In genomic region chr4:25031077-25031606, GRCh38 we compare ENCODE assay signal across 9 cellular contexts. TPM values are rescaled to one million over a fixed set of nuclear protein-coding genes. Genes with fewer than 3 reads are reported as not detected.
DNase-seq lines count a peak whose midpoint lies in the region; ATAC-seq and TF ChIP-seq lines count a peak whose summit lies in the region.
"Had no signal": no experiment of that assay in that cellular context is flagged by ENCODE, and none has a peak within 500 bp of the region (broad histone marks: within the 10 kb centered on the region; RNA-seq: fewer than 3 reads in every experiment).

No MANE protein-coding gene starts in this region.

- no peak for TF ChIP-seq EP300 in SK-N-SH (IDR thresholded peaks at IDR 0.05; ENCODE audit: borderline replicate concordance in 1 of 2, low read depth in 1 of 2, low read length in 1 of 2)

- TF ChIP-seq CTCF in SK-N-SH (IDR thresholded peaks at IDR 0.05): no peak
- no peak for TF ChIP-seq CTCF in gastrocnemius medialis (IDR thresholded peaks at IDR 0.05 in 4 of 5, conservative IDR thresholded peaks at IDR 0.05 in 1 of 5)
- TF ChIP-seq CTCF in HFFc6 (IDR thresholded peaks at IDR 0.05): no peak

- H4K20me1 ChIP-seq in SK-N-SH (ENCODE audit: insufficient read depth): no peaks in the 10 kb centered on the region

- no peaks in the 10 kb centered on the region for H3K9me2 ChIP-seq in SK-N-SH

- CTCF ChIA-PET in SK-N-SH (lab: Yijun Ruan, JAX): interaction anchor here (1.0 to 1.2 kb wide), 3 partner anchors 15 to 52 kb away, joined by 3 to 4 read pairs (median 3); no protein-coding TSS in a partner anchor

- no peak overlapping the region for H3K9ac ChIP-seq in SK-N-SH

- no peaks in the 10 kb centered on the region for H3K36me3 ChIP-seq in HAP-1 (replicated peaks)
- H3K36me3 ChIP-seq in SK-N-SH (replicated peaks in 1 of 2; ENCODE audit: control insufficient read depth in 1 of 2, insufficient read depth in 2 of 2, low read length in 1 of 2): no peaks in the 10 kb centered on the region
- no peaks in the 10 kb centered on the region for H3K36me3 ChIP-seq in gastrocnemius medialis

- peak overlapping the region; percentile 31 for H3K4me3 ChIP-seq in HAP-1
- peak overlapping the region; percentile 33 to 49 for H3K4me3 ChIP-seq in SK-N-SH (ENCODE audit: low read depth in 2 of 2, low read length in 1 of 2)
- H3K4me3 ChIP-seq in gastrocnemius medialis: peak overlapping the region; percentile 11 to 50 (median 46)

- H3K4me1 Mint-ChIP-seq in HFFc6 (ENCODE audit: low read depth): no peaks in the 10 kb centered on the region

- H3K27ac Mint-ChIP-seq in HFFc6: no peak overlapping the region

- in situ Hi-C loops in HAP-1 (cut with MboI; ENCODE audit: low sequenced_read_pairs): no loop called here
- in situ Hi-C loops in gastrocnemius medialis (cut with MboI; ENCODE audit: low sequenced_read_pairs in 4 of 4): no loop called here

- TF ChIP-seq RAD21 in SK-N-SH (IDR thresholded peaks at IDR 0.05; ENCODE audit: low read length): no peak

- ATAC-seq in left ventricle myocardium superior (peak; percentile 74), gastrocnemius medialis (no peak), GM21447 (IDR thresholded peaks at IDR 0.05; ENCODE audit: unreplicated experiment) (no peak), HG02973 (IDR thresholded peaks at IDR 0.05; ENCODE audit: unreplicated experiment) (no peak)

- intact Hi-C loops in left ventricle myocardium superior (cut with micrococcal nuclease) (no loop called here), gastrocnemius medialis (cut with DNase I; ENCODE audit: low total_unique reads) (no loop called here)

- peak overlapping the region; percentile 85 for H3K4me2 ChIP-seq in SK-N-SH

- peaks cover 64% of the 10 kb centered on the region for H3K27me3 Mint-ChIP-seq in HFFc6 (ENCODE audit: insufficient read depth)

- DNase-seq in HAP-1 (ENCODE audit: low spot score in 2 of 2) (peak; percentile 22 to 52), SK-N-SH (peak; percentile 56), left ventricle myocardium superior (peak; percentile 51), gastrocnemius medialis (no peak), HFFc6 (no peak)
- no peak for DNase-seq in activated CD4-positive, alpha-beta T cell treated with anti-CD3 and anti-CD28 coated beads for 48 hours

- no peaks in the 10 kb centered on the region for H3K9me3 ChIP-seq in HAP-1
- H3K9me3 ChIP-seq in SK-N-SH: no peaks in the 10 kb centered on the region
- no peaks in the 10 kb centered on the region for H3K9me3 ChIP-seq in gastrocnemius medialis

- no peak overlapping the region for H2AFZ ChIP-seq in SK-N-SH (ENCODE audit: low read depth)

- H3K4me3 Mint-ChIP-seq in HFFc6: no peak overlapping the region

- peaks cover 3% of the 10 kb centered on the region; the same call in 1 of the 2 replicates for H3K27me3 ChIP-seq in HAP-1 (ENCODE audit: low read depth)
- peaks cover 71% of the 10 kb centered on the region for H3K27me3 ChIP-seq in SK-N-SH (ENCODE audit: insufficient read depth)
- H3K27me3 ChIP-seq in gastrocnemius medialis: peaks cover 16 to 30% (median 17%) of the 10 kb centered on the region in 3 donors

- POLR2A ChIA-PET in SK-N-SH (lab: Yijun Ruan, JAX): no interaction called here

- H3K36me3 Mint-ChIP-seq in HFFc6 (ENCODE audit: low read depth): no peaks in the 10 kb centered on the region

- 8% methylated on average over 14 of the region's 25 CpGs for WGBS in SK-N-SH (ENCODE audit: low lambda C conversion rate)

- H3K9me3 Mint-ChIP-seq in HFFc6: no peaks in the 10 kb centered on the region

- TF ChIP-seq POLR2A in gastrocnemius medialis (IDR thresholded peaks at IDR 0.05): no peak

- H3K79me2 ChIP-seq in SK-N-SH (ENCODE audit: insufficient read depth): no peaks in the 10 kb centered on the region

- H3K4me1 ChIP-seq in HAP-1 (peaks cover 5% of the 10 kb centered on the region; the same call in 1 of the 2 replicates), SK-N-SH (ENCODE audit: control insufficient read depth in 1 of 2, insufficient read depth in 2 of 2, low read depth in 1 of 2, low read length in 1 of 2) (no peaks in the 10 kb centered on the region; a peak in 1 of 4 replicates), gastrocnemius medialis (peaks cover 2 to 6% of the 10 kb centered on the region in 2 donors)

- no peaks in the 10 kb centered on the region for H3F3A ChIP-seq in SK-N-SH (replicated peaks; ENCODE audit: insufficient read depth)

- H3K27ac ChIP-seq in SK-N-SH (ENCODE audit: low read depth in 2 of 2, low read length in 1 of 2) (no peak overlapping the region), gastrocnemius medialis (no peak overlapping the region)

TF ChIP-seq in SK-N-SH, 30 proteins besides CTCF, POLR2A, EP300 and RAD21:
- TF ChIP-seq TAF1 (IDR thresholded peaks at IDR 0.05; ENCODE audit: borderline replicate concordance, low read depth, low read length) (no peak), YY1 (IDR thresholded peaks at IDR 0.05; ENCODE audit: low read depth) (no peak), IRF3 (IDR thresholded peaks at IDR 0.05; ENCODE audit: low read depth, low read length) (no peak)

RNA-seq across cellular contexts. Expression of gene LGI2, which starts 0.4 kb away (rescaled TPM):
- not detected in 2 replicates for polyA plus RNA-seq in SK-N-SH (2012; rRNA removed)
- 0.04 TPM in 1 of 2 replicates, not detected in the other for polyA plus RNA-seq in SK-N-SH (2012; cell fraction: cytosol; rRNA removed)
- polyA plus RNA-seq in SK-N-SH (2012; cell fraction: nucleus; rRNA removed): 0.02 TPM in 1 of 2 replicates, not detected in the other
- total RNA-seq in left ventricle myocardium superior (2.0 TPM), gastrocnemius medialis (under 1 TPM; 0.05 to 0.31 (median 0.19) TPM)
- not detected for total RNA-seq in HFFc6 (2021; fragmentation: NEBNext Ultra II Directional; extraction: Animal tissue kit (Norgen Biotek cat#: 25700))
- total RNA-seq: NCI-H460 had no signal

Comparison
In these comparisons a context has a peak if more than half of its experiments do, and no peak if none do; other contexts are left out.
1. DNase-seq: peak in HAP-1 (2 of 2), SK-N-SH (single experiment) and left ventricle myocardium superior (single experiment); none in gastrocnemius medialis (0 of 2), activated CD4-positive, alpha-beta T cell treated with anti-CD3 and anti-CD28 coated beads for 48 hours (single experiment) and HFFc6 (single experiment).
2. Peak in every context shown above with its lines, with median percentiles within 50 percentile points of each other: H3K4me3 ChIP-seq.